10 cellular contexts compared by ENCODE assay signal in genomic region chr14:84036863-84037262, GRCh38.
DNase-seq lines count a peak whose midpoint lies in the region; ATAC-seq lines count a peak whose summit lies in the region.
"Had no signal": no experiment of that assay in that cellular context is flagged by ENCODE, and none has a peak within 500 bp of the region (broad histone marks: within the 10 kb centered on the region; RNA-seq: fewer than 3 reads in every experiment).

No MANE protein-coding gene starts in this region.

- H3K4me2 ChIP-seq in BLaER1 treated with 17β-estradiol and CSF1 and Interleukin-3, amounts not matched to agents 10 nM and 100 nM, result peak overlapping the region; percentile 31 to 85 (median 64)

- H3K9ac ChIP-seq in BLaER1 treated with 17β-estradiol and CSF1 and Interleukin-3, amounts not matched to agents 10 nM and 100 nM, result peak overlapping the region in 7 of 11 experiments; percentile 35 to 63 (median 58); a peak in 11 of 22 replicates
- H3K9ac ChIP-seq in adipocyte (ENCODE audit: low read length), result no peak overlapping the region

- peaks cover 16 to 32% (median 25%) of the 10 kb centered on the region in 10 experiments for H3K4me1 ChIP-seq in BLaER1 treated with 17β-estradiol and CSF1 and Interleukin-3, amounts not matched to agents 10 nM and 100 nM
- no peaks in the 10 kb centered on the region for H3K4me1 ChIP-seq in adipocyte (ENCODE audit: control insufficient read depth, insufficient read depth, low read length)
- H3K4me1 ChIP-seq: pancreas had no signal

- H3K4me3 ChIP-seq in BLaER1 treated with 17β-estradiol and CSF1 and Interleukin-3, amounts not matched to agents 10 nM and 100 nM, result peak overlapping the region in 4 of 10 experiments; percentile 13 to 37 (median 29); a peak in 5 of 20 replicates
- H3K4me3 ChIP-seq in adipocyte (ENCODE audit: low read length), result no peak overlapping the region
- H3K4me3 ChIP-seq: pancreas had no signal

- no peaks in the 10 kb centered on the region for H3K36me3 ChIP-seq in BLaER1 treated with 17β-estradiol and CSF1 and Interleukin-3, amounts not matched to agents 10 nM and 100 nM
- H3K36me3 ChIP-seq in adipocyte (ENCODE audit: control insufficient read depth, insufficient read depth, low read length, severe bottlenecking), result no peaks in the 10 kb centered on the region
- H3K36me3 ChIP-seq: pancreas had no signal

- DNase-seq in HPDE6-E6E7 (ENCODE audit: extremely low spot score) (peak; percentile 6), adipocyte (ENCODE audit: low read depth) (peak; percentile 85), iris pigment epithelial cell (ENCODE audit: low read depth) (peak; percentile 86), cerebellar cortex (ENCODE audit: low spot score) (no peak), kidney glomerular epithelial cell (lab: John Stamatoyannopoulos, UW) (no peak)
- DNase-seq: activated CD4-positive, CD25-positive, alpha-beta regulatory T cell treated with anti-CD3 and anti-CD28 coated beads, Interleukin-2, amount 50 U/mL, for 72 hours; pancreas had no signal

- no peaks in the 10 kb centered on the region for H3K27me3 ChIP-seq in BLaER1 treated with 17β-estradiol and CSF1 and Interleukin-3, amounts not matched to agents 10 nM and 100 nM
- no peaks in the 10 kb centered on the region for H3K27me3 ChIP-seq in adipocyte (replicated peaks; ENCODE audit: control insufficient read depth, insufficient read depth, low read length)
- H3K27me3 ChIP-seq: pancreas had no signal

- ATAC-seq in GM19463 (IDR thresholded peaks at IDR 0.05; ENCODE audit: unreplicated experiment), result no peak
- no peak for ATAC-seq in GM19455 (IDR thresholded peaks at IDR 0.05; ENCODE audit: unreplicated experiment)

- H3K27ac ChIP-seq in BLaER1 treated with 17β-estradiol and CSF1 and Interleukin-3, amounts not matched to agents 10 nM and 100 nM, result peak overlapping the region in 10 of 11 experiments; percentile 66 to 88 (median 78); a peak in 20 of 22 replicates
- H3K27ac ChIP-seq: pancreas had no signal

- no peaks in the 10 kb centered on the region for H3K9me3 ChIP-seq in BLaER1 treated with 17β-estradiol and CSF1 and Interleukin-3, amounts not matched to agents 10 nM and 100 nM (replicated peaks in 1 of 11)
- H3K9me3 ChIP-seq in adipocyte (ENCODE audit: control insufficient read depth, low read length), result no peaks in the 10 kb centered on the region
- H3K9me3 ChIP-seq: pancreas had no signal

- H4K20me1 ChIP-seq in BLaER1 treated with 17β-estradiol and CSF1 and Interleukin-3, amounts not matched to agents 10 nM and 100 nM, result no peaks in the 10 kb centered on the region

Comparison
In these comparisons a context has a peak if more than half of its experiments do, and no peak if none do; other contexts are left out.
1. DNase-seq: peak in HPDE6-E6E7 (single experiment), adipocyte (single experiment) and iris pigment epithelial cell (single experiment); none in cerebellar cortex (single experiment) and kidney glomerular epithelial cell (single experiment).